ENCODE assay signal across 9 cellular contexts in the genomic region with DNA sequence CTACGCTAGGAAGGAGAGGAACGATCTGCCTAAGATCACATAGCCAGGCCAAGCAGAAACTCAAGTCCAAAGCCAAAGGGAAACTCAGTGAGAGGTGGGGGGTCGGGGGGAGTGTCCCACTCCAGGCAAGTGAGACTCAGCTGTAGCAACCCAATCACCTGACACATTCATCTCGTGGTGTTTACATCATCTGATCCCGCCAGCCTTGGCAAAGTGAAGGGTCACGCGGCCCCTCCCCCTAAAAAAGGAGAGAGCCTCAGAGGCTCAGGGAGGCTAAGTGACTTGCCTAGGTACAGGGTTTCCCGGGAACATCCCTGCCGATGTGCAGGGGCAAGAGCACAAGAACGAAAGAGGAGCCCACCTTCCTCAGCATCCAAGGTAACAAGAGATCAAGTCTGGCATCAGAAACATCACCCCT. TPM values are rescaled to one million over a fixed set of nuclear protein-coding genes. Genes with fewer than 3 reads are reported as not detected.
DNase-seq lines count a peak whose midpoint lies in the region; ATAC-seq and TF ChIP-seq lines count a peak whose summit lies in the region.
"Had no signal": no experiment of that assay in that cellular context is flagged by ENCODE, and none has a peak within 500 bp of the region (broad histone marks: within the 10 kb centered on the region; RNA-seq: fewer than 3 reads in every experiment).

No MANE protein-coding gene starts in this region.

- no peak for TF ChIP-seq CTCF in coronary artery (IDR thresholded peaks at IDR 0.05)
- no peak for TF ChIP-seq CTCF in vagina (IDR thresholded peaks at IDR 0.05)

- H3K27ac ChIP-seq in coronary artery: peak overlapping the region; percentile 90 to 98
- H3K27ac ChIP-seq in muscle layer of colon (ENCODE audit: low read depth, low read length): peak overlapping the region; percentile 72
- H3K27ac ChIP-seq in vagina: peak overlapping the region; percentile 93

- H3K36me3 Mint-ChIP-seq in stimulated activated naive CD8-positive, alpha-beta T cell treated with anti-CD3 and anti-CD28 coated beads, Interleukin-15, Interleukin-2, amounts not matched to agents 100 ng/mL and 50 ng/mL, for 24 hours (ENCODE audit: low read depth): peaks cover 59% of the 10 kb centered on the region

- ATAC-seq in stimulated activated naive CD8-positive, alpha-beta T cell treated with anti-CD3 and anti-CD28 coated beads, Interleukin-15, Interleukin-2, amounts not matched to agents 100 U/mL and 50 U/mL, for 24 hours: no peak
- ATAC-seq in HG02678 (IDR thresholded peaks at IDR 0.05; ENCODE audit: unreplicated experiment) (no peak), HG02610 (IDR thresholded peaks at IDR 0.05; ENCODE audit: unreplicated experiment) (no peak)

- no peaks in the 10 kb centered on the region for H3K27me3 ChIP-seq in muscle layer of colon (ENCODE audit: control insufficient read depth in 1 of 2, insufficient read depth in 2 of 2, low read length in 2 of 2)
- H3K27me3 ChIP-seq in vagina: no peaks in the 10 kb centered on the region

- H3K9me3 ChIP-seq in muscle layer of colon (ENCODE audit: low read length) (no peaks in the 10 kb centered on the region), vagina (no peaks in the 10 kb centered on the region)

- no peak for DNase-seq in stimulated activated naive CD8-positive, alpha-beta T cell treated with anti-CD3 and anti-CD28 coated beads, Interleukin-15, Interleukin-2, amounts not matched to agents 100 U/mL and 50 U/mL, for 24 hours
- no peak for DNase-seq in coronary artery (ENCODE audit: low spot score)
- DNase-seq in vagina (ENCODE audit: extremely low spot score in 2 of 2): no peak
- no peak for DNase-seq in cerebellar cortex (ENCODE audit: low spot score)
- DNase-seq: NCI-H510A had no signal

- H3K36me3 ChIP-seq in muscle layer of colon (ENCODE audit: insufficient read depth, low read length) (peaks cover 35% of the 10 kb centered on the region), vagina (no peaks in the 10 kb centered on the region)

- H3K4me1 ChIP-seq in muscle layer of colon (ENCODE audit: insufficient read depth, low read length) (peaks cover 99% of the 10 kb centered on the region), vagina (peaks cover 100% of the 10 kb centered on the region)

- no peaks in the 10 kb centered on the region for H3K27me3 Mint-ChIP-seq in stimulated activated naive CD8-positive, alpha-beta T cell treated with anti-CD3 and anti-CD28 coated beads, Interleukin-15, Interleukin-2, amounts not matched to agents 100 ng/mL and 50 ng/mL, for 24 hours

- peak overlapping the region; percentile 96 for H3K27ac Mint-ChIP-seq in stimulated activated naive CD8-positive, alpha-beta T cell treated with anti-CD3 and anti-CD28 coated beads, Interleukin-15, Interleukin-2, amounts not matched to agents 100 ng/mL and 50 ng/mL, for 24 hours

- no peak for TF ChIP-seq POLR2A in vagina (IDR thresholded peaks at IDR 0.05)

- no peaks in the 10 kb centered on the region for H3K9me3 Mint-ChIP-seq in stimulated activated naive CD8-positive, alpha-beta T cell treated with anti-CD3 and anti-CD28 coated beads, Interleukin-15, Interleukin-2, amounts not matched to agents 100 ng/mL and 50 ng/mL, for 24 hours

- intact Hi-C loops in vagina (cut with DNase I): loop anchor here (5.0 kb wide), 1 partner anchor 34 kb away; no protein-coding TSS in a partner anchor

- peak overlapping the region; percentile 61 for H3K4me3 Mint-ChIP-seq in stimulated activated naive CD8-positive, alpha-beta T cell treated with anti-CD3 and anti-CD28 coated beads, Interleukin-15, Interleukin-2, amounts not matched to agents 100 ng/mL and 50 ng/mL, for 24 hours

- H3K4me3 ChIP-seq in coronary artery (peak overlapping the region; percentile 59), muscle layer of colon (ENCODE audit: low read depth in 1 of 2, low read length in 2 of 2) (peak overlapping the region in 1 of 2 donors; percentile 12), vagina (no peak overlapping the region)

- H3K4me1 Mint-ChIP-seq in stimulated activated naive CD8-positive, alpha-beta T cell treated with anti-CD3 and anti-CD28 coated beads, Interleukin-15, Interleukin-2, amounts not matched to agents 100 ng/mL and 50 ng/mL, for 24 hours (ENCODE audit: low read depth): peaks cover 100% of the 10 kb centered on the region

- peak overlapping the region; percentile 56 for H3K9ac ChIP-seq in muscle layer of colon (ENCODE audit: low read length)

RNA-seq across cellular contexts. Expression of gene MYH9, which starts 21.5 kb away (rescaled TPM):
- total RNA-seq in vagina: 333 TPM
